ENCODE assay signal across 20 cellular contexts in genomic region chr2:158841839-158842238, GRCh38. TPM values are rescaled to one million over a fixed set of nuclear protein-coding genes. Genes with fewer than 3 reads are reported as not detected.
DNase-seq lines count a peak whose midpoint lies in the region; ATAC-seq, FAIRE-seq and TF ChIP-seq lines count a peak whose summit lies in the region.
"Had no signal": no experiment of that assay in that cellular context is flagged by ENCODE, and none has a peak within 500 bp of the region (broad histone marks: within the 10 kb centered on the region; RNA-seq: fewer than 3 reads in every experiment).

No MANE protein-coding gene starts in this region.

- peak; percentile 60 for ATAC-seq in gastroesophageal sphincter
- ATAC-seq in HG03139 (IDR thresholded peaks at IDR 0.05; ENCODE audit: unreplicated experiment), result no peak
- ATAC-seq in GM21528 (IDR thresholded peaks at IDR 0.05; ENCODE audit: low FRiP score, unreplicated experiment), result no peak
- no peak for ATAC-seq in HG02642 (IDR thresholded peaks at IDR 0.05; ENCODE audit: poor library complexity, unreplicated experiment)
- ATAC-seq: activated CD8-positive, alpha-beta T cell treated with anti-CD3 and anti-CD28 coated beads, Interleukin-2, amount 10 ng/mL, durations not matched to agents 7 days and 5 days had no signal

- no peaks in the 10 kb centered on the region for H3K79me2 ChIP-seq in astrocyte (ENCODE audit: insufficient read depth, low read length)

- H3K36me3 ChIP-seq in astrocyte (ENCODE audit: insufficient read depth, low read length) (no peaks in the 10 kb centered on the region), gastroesophageal sphincter (no peaks in the 10 kb centered on the region)
- H3K36me3 ChIP-seq: esophagus muscularis mucosa, stomach had no signal

- peak; percentile 20 for FAIRE-seq in astrocyte (lab: Jason Lieb, UNC)

- H3K9me3 ChIP-seq in astrocyte (ENCODE audit: insufficient read depth, low read depth, low read length) (no peaks in the 10 kb centered on the region), gastroesophageal sphincter (no peaks in the 10 kb centered on the region)
- H3K9me3 ChIP-seq: esophagus muscularis mucosa, stomach had no signal

- H3K4me3 ChIP-seq in astrocyte (ENCODE audit: insufficient read depth, low read depth, low read length), result no peak overlapping the region
- no peak overlapping the region for H3K4me3 ChIP-seq in gastroesophageal sphincter
- no peak overlapping the region for H3K4me3 ChIP-seq in retinal pigment epithelial cell (ENCODE audit: low read length)
- H3K4me3 ChIP-seq: esophagus muscularis mucosa, PC-9, stomach had no signal

- H3K4me2 ChIP-seq in astrocyte (ENCODE audit: low read length), result peak overlapping the region; percentile 30
- H3K4me2 ChIP-seq: PC-9 had no signal

- TF ChIP-seq EP300 in gastroesophageal sphincter (IDR thresholded peaks at IDR 0.05), result no peak

- peaks cover 18% of the 10 kb centered on the region for H3K27me3 Mint-ChIP-seq in astrocyte (ENCODE audit: low read depth, unreplicated experiment)

- no peak overlapping the region for H3K9ac ChIP-seq in astrocyte (ENCODE audit: low read length)

- TF ChIP-seq POLR2A in gastroesophageal sphincter (IDR thresholded peaks at IDR 0.05), result no peak

- H3K27me3 ChIP-seq in astrocyte (ENCODE audit: insufficient read depth, low read length) (no peaks in the 10 kb centered on the region), gastroesophageal sphincter (no peaks in the 10 kb centered on the region)
- H3K27me3 ChIP-seq: esophagus muscularis mucosa, stomach had no signal

- H3K4me1 ChIP-seq in astrocyte (ENCODE audit: insufficient read depth, low read length) (peaks cover 6% of the 10 kb centered on the region), gastroesophageal sphincter (peaks cover 0 to 20% (median 6%) of the 10 kb centered on the region in 3 donors)

- H3K4me3 Mint-ChIP-seq in astrocyte (ENCODE audit: unreplicated experiment), result no peak overlapping the region
- H3K4me3 Mint-ChIP-seq: activated CD8-positive, alpha-beta T cell treated with anti-CD3 and anti-CD28 coated beads, Interleukin-2, amount 10 ng/mL, durations not matched to agents 7 days and 5 days; dendritic cell treated with granulocyte-macrophage colony-stimulating factor and Interleukin-4, amounts not matched to agents 40 ng/mL and 50 ng/mL, for 4 days had no signal

- no peaks in the 10 kb centered on the region for H4K20me1 ChIP-seq in astrocyte (ENCODE audit: insufficient read depth, low read length)

- no peak overlapping the region for H3K27ac Mint-ChIP-seq in astrocyte (ENCODE audit: unreplicated experiment)
- H3K27ac Mint-ChIP-seq: activated CD8-positive, alpha-beta T cell treated with anti-CD3 and anti-CD28 coated beads, Interleukin-2, amount 10 ng/mL, durations not matched to agents 7 days and 5 days; dendritic cell treated with granulocyte-macrophage colony-stimulating factor and Interleukin-4, amounts not matched to agents 40 ng/mL and 50 ng/mL, for 4 days had no signal

- H2AFZ ChIP-seq in astrocyte (ENCODE audit: low read depth, low read length), result no peak overlapping the region
- H2AFZ ChIP-seq: PC-9 had no signal

- H3K27ac ChIP-seq in astrocyte (ENCODE audit: low read depth, low read length) (no peak overlapping the region), gastroesophageal sphincter (peak overlapping the region in 1 of 4 donors; percentile 35)
- H3K27ac ChIP-seq: esophagus muscularis mucosa, PC-9, stomach, VCaP had no signal

- H3K36me3 Mint-ChIP-seq in astrocyte (ENCODE audit: low read depth, unreplicated experiment), result no peaks in the 10 kb centered on the region

- peak; percentile 36 for DNase-seq in AG09319 (ENCODE audit: extremely low read depth, low read depth)
- DNase-seq in astrocyte (ENCODE audit: low read depth), result peak; percentile 69
- peak; percentile 81 for DNase-seq in retinal pigment epithelial cell (ENCODE audit: low read depth)
- DNase-seq in stimulated activated CD4-positive, alpha-beta T cell treated with anti-CD3 and anti-CD28 coated beads, Interleukin-12 subunit alpha, Interleukin-12 subunit beta, amount 100 ng/mL, for 4 hours, result no peak
- DNase-seq: activated CD8-positive, alpha-beta T cell treated with anti-CD3 and anti-CD28 coated beads, Interleukin-2, amount 10 ng/mL, durations not matched to agents 7 days and 5 days; Calu3; NCI-H187; NCI-H526 treated with DMSO at 0.1 percent for 48 hours; occipital lobe; PC-9; stomach had no signal

- peaks cover 8% of the 10 kb centered on the region for H3K4me1 Mint-ChIP-seq in astrocyte (ENCODE audit: low read depth, unreplicated experiment)

- H3K9me3 Mint-ChIP-seq in astrocyte (ENCODE audit: unreplicated experiment), result no peaks in the 10 kb centered on the region
- H3K9me3 Mint-ChIP-seq: dendritic cell treated with granulocyte-macrophage colony-stimulating factor and Interleukin-4, amounts not matched to agents 40 ng/mL and 50 ng/mL, for 4 days had no signal

- TF ChIP-seq CTCF in AG09319 (IDR thresholded peaks at IDR 0.05; ENCODE audit: low read depth, low read length) (no peak), astrocyte (IDR thresholded peaks at IDR 0.05; ENCODE audit: insufficient read depth, low read depth, low read length) (no peak), gastroesophageal sphincter (IDR thresholded peaks at IDR 0.05) (no peak), retinal pigment epithelial cell (conservative IDR thresholded peaks at IDR 0.05; ENCODE audit: low read depth, low read length) (no peak)

RNA-seq across cellular contexts. Expression of gene DAPL1, which starts 46.7 kb away (rescaled TPM):
- total RNA-seq in astrocyte (not detected in 2 replicates), gastroesophageal sphincter (1 to 10 TPM in 1 of 4 donors, not detected in 3; 3.0 TPM)
- total RNA-seq: activated CD8-positive, alpha-beta T cell treated with anti-CD3 and anti-CD28 coated beads, Interleukin-2, amount 10 ng/mL, durations not matched to agents 7 days and 5 days; Calu3; esophagus muscularis mucosa; HT-29; mesenteric fat pad; occipital lobe; PC-9; stomach had no signal
